Comparison of ENCODE assay signal across 19 cellular contexts in genomic region chr2:143909577-143909976, GRCh38.
DNase-seq lines count a peak whose midpoint lies in the region; FAIRE-seq and TF ChIP-seq lines count a peak whose summit lies in the region.
"Had no signal": no experiment of that assay in that cellular context is flagged by ENCODE, and none has a peak within 500 bp of the region (broad histone marks: within the 10 kb centered on the region; RNA-seq: fewer than 3 reads in every experiment).

No MANE protein-coding gene starts in this region.

- CTCF ChIA-PET in Caco-2 (lab: Charles Lee) = no interaction called here
- CTCF ChIA-PET in mammary epithelial cell (lab: Charles Lee; ENCODE audit: low non-redundant PET) = no interaction called here

- H3K79me2 ChIP-seq in keratinocyte (ENCODE audit: control insufficient read depth, insufficient read depth, low read length) (no peaks in the 10 kb centered on the region), mammary epithelial cell (ENCODE audit: insufficient read depth, low read length) (no peaks in the 10 kb centered on the region)

- DNase-seq in Caco-2 = no peak
- DNase-seq in SW480 (ENCODE audit: low spot score) = peak; percentile 26
- no peak for DNase-seq in keratinocyte (ENCODE audit: low read depth, low spot score)
- DNase-seq in vagina (ENCODE audit: extremely low spot score in 2 of 2) = no peak
- DNase-seq in cerebellum (ENCODE audit: low spot score) = no peak
- no peak for DNase-seq in mammary epithelial cell
- DNase-seq in UCSD-AML1 (lab: John Stamatoyannopoulos, UW; ENCODE audit: unreplicated experiment) = no peak
- DNase-seq: ACHN; CD4-positive, alpha-beta memory T cell; DMS153; DMS79 treated with DMSO at 0.1 percent for 48 hours; GDM1; GOT3; H9 had no signal

- H3K4me1 Mint-ChIP-seq in Caco-2 (ENCODE audit: low read depth, unreplicated experiment) = no peaks in the 10 kb centered on the region
- H3K4me1 Mint-ChIP-seq: CD4-positive, alpha-beta memory T cell; IgD-negative memory B cell had no signal

- H3K4me2 ChIP-seq in keratinocyte (ENCODE audit: control insufficient read depth, extremely low read depth, insufficient read depth, low read depth, low read length) (no peak overlapping the region), mammary epithelial cell (ENCODE audit: insufficient read depth, low read depth, low read length) (no peak overlapping the region)

- no peaks in the 10 kb centered on the region for H3K9me3 Mint-ChIP-seq in Caco-2 (ENCODE audit: unreplicated experiment)
- H3K9me3 Mint-ChIP-seq: CD4-positive, alpha-beta memory T cell had no signal

- H3K9me3 ChIP-seq in Caco-2 (no peaks in the 10 kb centered on the region), keratinocyte (ENCODE audit: control insufficient read depth, low read depth, low read length) (no peaks in the 10 kb centered on the region), vagina (no peaks in the 10 kb centered on the region), mammary epithelial cell (replicated peaks; ENCODE audit: insufficient read depth, low read length) (no peaks in the 10 kb centered on the region)

- in situ Hi-C loops in mammary epithelial cell (cut with MboI; ENCODE audit: low sequenced_read_pairs in 2 of 2) = no loop called here

- BruUV-seq in Caco-2 (replicated peaks; lab: Mats Ljungman, UMichigan) = no TSS peak
- no TSS peak for BruUV-seq in mammary epithelial cell (replicated peaks; lab: Mats Ljungman, UMichigan)

- no peaks in the 10 kb centered on the region for H3K27me3 ChIP-seq in Caco-2 (replicated peaks; ENCODE audit: control insufficient read depth, insufficient read depth, low read length)
- no peaks in the 10 kb centered on the region for H3K27me3 ChIP-seq in keratinocyte (ENCODE audit: control insufficient read depth, extremely low read depth, insufficient read depth, low read length)
- no peaks in the 10 kb centered on the region for H3K27me3 ChIP-seq in vagina
- no peaks in the 10 kb centered on the region for H3K27me3 ChIP-seq in mammary epithelial cell (ENCODE audit: insufficient read depth, low read length)

- H3K36me3 Mint-ChIP-seq in Caco-2 (ENCODE audit: insufficient read depth, unreplicated experiment) = no peaks in the 10 kb centered on the region
- H3K36me3 Mint-ChIP-seq: CD4-positive, alpha-beta memory T cell; IgD-negative memory B cell had no signal

- no peaks in the 10 kb centered on the region for H3K9me1 ChIP-seq in keratinocyte (ENCODE audit: control insufficient read depth, extremely low read depth, insufficient read depth, low read length)

- H3K4me3 ChIP-seq in Caco-2 (ENCODE audit: low read depth, low read length) (no peak overlapping the region), keratinocyte (ENCODE audit: control insufficient read depth in 2 of 3, extremely low read depth in 1 of 3, insufficient read depth in 2 of 3, low read depth in 1 of 3, low read length in 3 of 3) (no peak overlapping the region), vagina (no peak overlapping the region), mammary epithelial cell (replicated peaks in 1 of 3; ENCODE audit: insufficient read depth in 1 of 3, low read depth in 2 of 3, low read length in 3 of 3) (no peak overlapping the region)

- no peak for TF ChIP-seq POLR2A in vagina (IDR thresholded peaks at IDR 0.05)

- POLR2A ChIA-PET in Caco-2 (lab: Charles Lee) = no interaction called here

- intact Hi-C loops in Caco-2 (cut with micrococcal nuclease; ENCODE audit: unreplicated experiment) = no loop called here
- intact Hi-C loops in vagina (cut with DNase I) = no loop called here
- intact Hi-C loops in mammary epithelial cell (cut with micrococcal nuclease) = no loop called here

- peak overlapping the region; percentile 4 for H3K4me3 Mint-ChIP-seq in Caco-2 (ENCODE audit: unreplicated experiment)
- H3K4me3 Mint-ChIP-seq: CD4-positive, alpha-beta memory T cell; H9; IgD-negative memory B cell had no signal

- no peak for FAIRE-seq in keratinocyte (lab: Jason Lieb, UNC)
- FAIRE-seq: D721Med, GM12892, GM19239 had no signal

- H3K9ac ChIP-seq in keratinocyte (ENCODE audit: control insufficient read depth, extremely low read depth, insufficient read depth, low read length) (no peak overlapping the region), mammary epithelial cell (ENCODE audit: insufficient read depth, low read length) (no peak overlapping the region)

- dilution Hi-C loops in keratinocyte (cut with MboI; ENCODE audit: extremely low pct_ligation_motif_present, low sequenced_read_pairs) (no loop called here), mammary epithelial cell (cut with HindIII; ENCODE audit: low sequenced_read_pairs) (no loop called here)

- H3K27ac Mint-ChIP-seq in Caco-2 (ENCODE audit: unreplicated experiment) = no peak overlapping the region
- H3K27ac Mint-ChIP-seq: CD4-positive, alpha-beta memory T cell; IgD-negative memory B cell had no signal

- no peaks in the 10 kb centered on the region for H3K4me1 ChIP-seq in Caco-2
- H3K4me1 ChIP-seq in keratinocyte (ENCODE audit: control insufficient read depth, extremely low read depth, insufficient read depth, low read length) = no peaks in the 10 kb centered on the region
- peaks cover 6% of the 10 kb centered on the region for H3K4me1 ChIP-seq in vagina
- H3K4me1 ChIP-seq in mammary epithelial cell (ENCODE audit: insufficient read depth, low read length) = no peaks in the 10 kb centered on the region

- H3K36me3 ChIP-seq in Caco-2 (ENCODE audit: control insufficient read depth, insufficient read depth, low read length) (no peaks in the 10 kb centered on the region), keratinocyte (ENCODE audit: control insufficient read depth in 2 of 2, extremely low read depth in 1 of 2, insufficient read depth in 2 of 2, low read length in 2 of 2) (no peaks in the 10 kb centered on the region), vagina (no peaks in the 10 kb centered on the region), mammary epithelial cell (ENCODE audit: insufficient read depth, low read length) (no peaks in the 10 kb centered on the region)

- H4K20me1 ChIP-seq in keratinocyte (ENCODE audit: control insufficient read depth, extremely low read depth, insufficient read depth, low read length) (no peaks in the 10 kb centered on the region), mammary epithelial cell (ENCODE audit: insufficient read depth, low read length) (no peaks in the 10 kb centered on the region)

- peaks cover 7% of the 10 kb centered on the region for H3K27me3 Mint-ChIP-seq in Caco-2 (ENCODE audit: insufficient read depth, unreplicated experiment)
- H3K27me3 Mint-ChIP-seq: IgD-negative memory B cell had no signal

- 76% methylated on average over 10 of the region's 10 CpGs for WGBS in mammary epithelial cell (ENCODE audit: low coverage, missing lambda C conversion rate)

- no peak for TF ChIP-seq CTCF in Caco-2 (IDR thresholded peaks at IDR 0.05; ENCODE audit: insufficient read depth in 1 of 2, low read depth in 1 of 2, low read length in 1 of 2, severe bottlenecking in 1 of 2, unreplicated experiment in 1 of 2)
- TF ChIP-seq CTCF in keratinocyte (optimal IDR thresholded peaks at IDR 0.05 in 1 of 3, IDR thresholded peaks at IDR 0.05 in 1 of 3, conservative IDR thresholded peaks at IDR 0.05 in 1 of 3; ENCODE audit: extremely low read depth in 1 of 3, insufficient read depth in 2 of 3, low read length in 3 of 3) = no peak
- no peak for TF ChIP-seq CTCF in vagina (IDR thresholded peaks at IDR 0.05)
- TF ChIP-seq CTCF in mammary epithelial cell (conservative IDR thresholded peaks at IDR 0.05 in 1 of 2, IDR thresholded peaks at IDR 0.05 in 1 of 2; ENCODE audit: extremely low read depth in 1 of 2, insufficient read depth in 1 of 2, low read depth in 1 of 2, low read length in 2 of 2) = no peak

- H2AFZ ChIP-seq in keratinocyte (ENCODE audit: control insufficient read depth, low read length) = peak overlapping the region; percentile 33
- H2AFZ ChIP-seq in mammary epithelial cell (ENCODE audit: low read depth, low read length) = no peak overlapping the region

- H3K27ac ChIP-seq in keratinocyte (ENCODE audit: control insufficient read depth, insufficient read depth, low read length) = no peak overlapping the region
- H3K27ac ChIP-seq in vagina = peak overlapping the region; percentile 45
- no peak overlapping the region for H3K27ac ChIP-seq in mammary epithelial cell (ENCODE audit: insufficient read depth, low read depth, low read length)
- H3K27ac ChIP-seq: C4-2B had no signal
